2 cellular contexts compared by ENCODE assay signal in the genomic region with DNA sequence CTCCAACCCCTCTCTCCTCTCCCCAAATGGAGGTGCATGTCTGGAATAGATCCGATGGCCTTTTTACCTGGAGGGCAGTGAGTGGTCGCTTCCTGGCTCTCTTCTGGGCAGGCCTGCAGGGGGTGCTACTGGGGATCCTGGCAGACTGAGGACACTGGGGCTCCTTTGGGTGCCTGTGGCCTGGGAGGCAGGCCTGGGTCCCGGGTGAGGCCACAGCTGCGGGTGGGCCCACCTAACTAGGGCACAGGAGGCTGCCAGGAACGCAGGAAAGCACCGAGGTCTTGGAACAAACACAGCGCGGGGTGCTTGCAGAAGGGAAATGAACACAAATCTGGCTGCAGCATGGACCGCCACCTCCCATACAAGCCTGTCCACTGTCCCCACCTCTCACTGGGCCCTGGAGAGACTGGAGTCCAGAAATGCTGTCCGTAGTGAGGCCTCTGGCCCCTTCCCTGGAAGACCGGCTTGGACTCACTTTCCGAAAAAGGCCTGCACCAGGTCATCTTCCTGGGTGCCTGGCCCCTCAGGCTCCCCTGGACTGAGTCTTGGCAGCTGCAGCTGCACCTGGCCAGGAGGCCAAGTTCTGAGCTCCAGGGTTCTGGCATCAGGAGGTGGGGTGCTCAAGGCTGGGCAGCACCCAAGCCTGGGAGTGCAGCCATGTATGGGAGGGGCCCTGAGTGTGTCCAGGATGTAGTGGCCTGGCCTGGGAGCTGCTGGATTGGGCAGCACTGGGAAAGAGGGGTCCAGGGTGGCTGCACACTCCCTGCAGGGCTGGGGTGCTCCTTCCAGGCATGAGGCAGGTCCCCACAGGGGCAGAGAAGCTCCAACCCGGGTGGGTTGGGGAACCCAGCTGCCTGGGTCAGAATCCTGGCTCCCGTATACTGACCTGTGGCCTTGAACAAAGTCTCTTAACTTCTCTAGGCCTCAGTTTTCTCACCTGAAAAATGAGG.
TF ChIP-seq lines count a peak whose summit lies in the region.

No MANE protein-coding gene starts in this region.

TF ChIP-seq in GM23338, 12 proteins besides CTCF, POLR2A, EP300 and RAD21:
- TF ChIP-seq CREB1 (CRISPR knock-in tag; IDR thresholded peaks at IDR 0.05; ENCODE audit: low read depth), result no peak
- TF ChIP-seq JUNB (IDR thresholded peaks at IDR 0.05; ENCODE audit: unreplicated experiment), result no peak
- no peak for TF ChIP-seq EZH2 (IDR thresholded peaks at IDR 0.05; ENCODE audit: low read depth, unreplicated experiment)

TF ChIP-seq in GM12878, 131 proteins besides CTCF, POLR2A, EP300 and RAD21:
- no peak for TF ChIP-seq ZBTB40 (IDR thresholded peaks at IDR 0.05; ENCODE audit: borderline replicate concordance)
- TF ChIP-seq, protein P1, sequence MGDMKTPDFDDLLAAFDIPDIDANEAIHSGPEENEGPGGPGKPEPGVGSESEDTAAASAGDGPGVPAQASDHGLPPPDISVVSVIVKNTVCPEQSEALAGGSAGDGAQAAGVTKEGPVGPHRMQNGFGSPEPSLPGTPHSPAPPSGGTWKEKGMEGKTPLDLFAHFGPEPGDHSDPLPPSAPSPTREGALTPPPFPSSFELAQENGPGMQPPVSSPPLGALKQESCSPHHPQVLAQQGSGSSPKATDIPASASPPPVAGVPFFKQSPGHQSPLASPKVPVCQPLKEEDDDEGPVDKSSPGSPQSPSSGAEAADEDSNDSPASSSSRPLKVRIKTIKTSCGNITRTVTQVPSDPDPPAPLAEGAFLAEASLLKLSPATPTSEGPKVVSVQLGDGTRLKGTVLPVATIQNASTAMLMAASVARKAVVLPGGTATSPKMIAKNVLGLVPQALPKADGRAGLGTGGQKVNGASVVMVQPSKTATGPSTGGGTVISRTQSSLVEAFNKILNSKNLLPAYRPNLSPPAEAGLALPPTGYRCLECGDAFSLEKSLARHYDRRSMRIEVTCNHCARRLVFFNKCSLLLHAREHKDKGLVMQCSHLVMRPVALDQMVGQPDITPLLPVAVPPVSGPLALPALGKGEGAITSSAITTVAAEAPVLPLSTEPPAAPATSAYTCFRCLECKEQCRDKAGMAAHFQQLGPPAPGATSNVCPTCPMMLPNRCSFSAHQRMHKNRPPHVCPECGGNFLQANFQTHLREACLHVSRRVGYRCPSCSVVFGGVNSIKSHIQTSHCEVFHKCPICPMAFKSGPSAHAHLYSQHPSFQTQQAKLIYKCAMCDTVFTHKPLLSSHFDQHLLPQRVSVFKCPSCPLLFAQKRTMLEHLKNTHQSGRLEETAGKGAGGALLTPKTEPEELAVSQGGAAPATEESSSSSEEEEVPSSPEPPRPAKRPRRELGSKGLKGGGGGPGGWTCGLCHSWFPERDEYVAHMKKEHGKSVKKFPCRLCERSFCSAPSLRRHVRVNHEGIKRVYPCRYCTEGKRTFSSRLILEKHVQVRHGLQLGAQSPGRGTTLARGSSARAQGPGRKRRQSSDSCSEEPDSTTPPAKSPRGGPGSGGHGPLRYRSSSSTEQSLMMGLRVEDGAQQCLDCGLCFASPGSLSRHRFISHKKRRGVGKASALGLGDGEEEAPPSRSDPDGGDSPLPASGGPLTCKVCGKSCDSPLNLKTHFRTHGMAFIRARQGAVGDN (IDR thresholded peaks at IDR 0.05), result no peak
